Comparison of ENCODE assay signal across 8 cellular contexts in genomic region chr6:4727671-4728435, GRCh38. TPM values are rescaled to one million over a fixed set of nuclear protein-coding genes. Genes with fewer than 3 reads are reported as not detected.
DNase-seq lines count a peak whose midpoint lies in the region; ATAC-seq lines count a peak whose summit lies in the region.

No MANE protein-coding gene starts in this region.

- DNase-seq in DMS79 treated with DMSO at 0.1 percent for 48 hours (lab: John Stamatoyannopoulos, UW) (peak; percentile 2), H4 (ENCODE audit: low spot score) (peak; percentile 89), SHP77 treated with DMSO at 0.1 percent for 48 hours (lab: John Stamatoyannopoulos, UW) (peak; percentile 75), mesenteric fat pad (ENCODE audit: low spot score) (peak; percentile 33), SKM-1 (lab: John Stamatoyannopoulos, UW; ENCODE audit: unreplicated experiment) (no peak)

- no peak for ATAC-seq in HG02852 (IDR thresholded peaks at IDR 0.05; ENCODE audit: unreplicated experiment)
- ATAC-seq in HG03565 (IDR thresholded peaks at IDR 0.05; ENCODE audit: unreplicated experiment) = no peak
- no peak for ATAC-seq in HG03520 (IDR thresholded peaks at IDR 0.05; ENCODE audit: unreplicated experiment)

RNA-seq across cellular contexts. Expression of gene CDYL, which starts 48.4 kb away (rescaled TPM):
- total RNA-seq in H4 (2014; rRNA removed; shearing (Covaris generic)) = 16.0 and 25.0 TPM in 2 replicates
- 51.9 TPM for total RNA-seq in mesenteric fat pad
